In the genomic region with DNA sequence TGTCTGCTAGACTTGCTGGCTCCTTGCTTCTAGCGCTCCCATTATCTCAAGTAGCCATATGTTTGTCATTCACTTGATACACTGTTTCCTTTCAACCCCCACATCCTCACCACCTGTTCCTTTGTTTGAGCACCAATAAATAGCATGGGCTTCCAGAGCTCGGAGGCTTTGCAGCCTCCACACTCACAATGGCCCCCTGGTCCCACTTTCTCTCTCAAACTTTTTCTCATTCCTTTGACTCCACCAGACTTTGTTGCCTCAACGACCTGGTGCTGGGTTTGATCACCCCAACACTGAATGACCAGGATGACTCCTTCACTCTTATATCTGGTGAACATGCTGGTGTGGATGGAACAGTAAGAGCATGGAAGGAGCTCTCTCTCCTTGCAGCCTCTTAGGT, we compare ENCODE assay signal across 1 cellular context.
TF ChIP-seq lines count a peak whose summit lies in the region.

No MANE protein-coding gene starts in this region.

TF ChIP-seq in GM23338, 12 proteins besides CTCF, POLR2A, EP300 and RAD21 (continued from another document):
- no peak for TF ChIP-seq ZNF462 (CRISPR knock-in tag; IDR thresholded peaks at IDR 0.05)
- TF ChIP-seq ETS1 (IDR thresholded peaks at IDR 0.05), result no peak
- TF ChIP-seq CREB1 (CRISPR knock-in tag; IDR thresholded peaks at IDR 0.05; ENCODE audit: low read depth), result no peak
- no peak for TF ChIP-seq JUNB (IDR thresholded peaks at IDR 0.05; ENCODE audit: unreplicated experiment)
- no peak for TF ChIP-seq EZH2phosphoT487 (IDR thresholded peaks at IDR 0.05; ENCODE audit: unreplicated experiment)
- no peak for TF ChIP-seq POLR2AphosphoS5 (IDR thresholded peaks at IDR 0.05; ENCODE audit: low read depth)
TF ChIP-seq in GM23338: peak in this region for 0.
